Comparison of ENCODE assay signal across 32 cellular contexts in genomic region chr12:27936196-27936595, GRCh38. TPM values are rescaled to one million over a fixed set of nuclear protein-coding genes. Genes with fewer than 3 reads are reported as not detected.
DNase-seq lines count a peak whose midpoint lies in the region; ATAC-seq, FAIRE-seq and TF ChIP-seq lines count a peak whose summit lies in the region.
"Had no signal": no experiment of that assay in that cellular context is flagged by ENCODE, and none has a peak within 500 bp of the region (broad histone marks: within the 10 kb centered on the region; RNA-seq: fewer than 3 reads in every experiment).

No MANE protein-coding gene starts in this region.

- H4K5ac ChIP-seq in IMR-90 (ENCODE audit: low read depth, low read length) = no peak overlapping the region

- H3K23ac ChIP-seq in IMR-90 (ENCODE audit: low read depth, low read length) = no peak overlapping the region

- H3K36me3 Mint-ChIP-seq in activated CD4-positive, alpha-beta T cell treated with anti-CD3 and anti-CD28 coated beads, Interleukin-2, amount 10 ng/mL, durations not matched to agents 7 days and 5 days (ENCODE audit: low read depth) = no peaks in the 10 kb centered on the region
- H3K36me3 Mint-ChIP-seq in activated CD4-positive, alpha-beta memory T cell treated with anti-CD3 and anti-CD28 coated beads for 36 hours = no peaks in the 10 kb centered on the region
- H3K36me3 Mint-ChIP-seq: IgD-negative memory B cell; immature natural killer cell; naive thymus-derived CD4-positive, alpha-beta T cell had no signal

- H3K4me1 ChIP-seq in IMR-90 (ENCODE audit: control insufficient read depth, insufficient read depth, low read length) = no peaks in the 10 kb centered on the region
- no peaks in the 10 kb centered on the region for H3K4me1 ChIP-seq in keratinocyte (ENCODE audit: control insufficient read depth, extremely low read depth, insufficient read depth, low read length)
- H3K4me1 ChIP-seq: body of pancreas, left lung, stomach, thyroid gland had no signal

- no peaks in the 10 kb centered on the region for H3K79me1 ChIP-seq in IMR-90 (ENCODE audit: low read depth in 1 of 2, low read length in 2 of 2)

- CTCF ChIA-PET in IMR-90 (lab: Yijun Ruan, JAX) = interaction anchor here (1.7 kb wide), 1 partner anchor 115 kb away, joined by 5 read pairs; no protein-coding TSS in a partner anchor
- CTCF ChIA-PET in activated CD4-positive, alpha-beta T cell treated with anti-CD3 and anti-CD28 coated beads, Interleukin-2, amount 10 ng/mL, durations not matched to agents 7 days and 5 days (lab: Charles Lee) = interaction anchor here (0.6 kb wide), 1 partner anchor 1988 kb away, joined by 3 read pairs; no protein-coding TSS in a partner anchor
- CTCF ChIA-PET in activated CD4-positive, alpha-beta memory T cell treated with anti-CD3 and anti-CD28 coated beads for 36 hours (lab: Charles Lee) = interaction anchor here (0.7 to 2.1 kb wide), 2 partner anchors 15 to 203 kb away, joined by 3 to 11 read pairs; no protein-coding TSS in a partner anchor

- H4K8ac ChIP-seq in IMR-90 (ENCODE audit: low read depth in 2 of 2, low read length in 2 of 2) = no peak overlapping the region

- no peak overlapping the region for H3K4me3 Mint-ChIP-seq in activated CD4-positive, alpha-beta T cell treated with anti-CD3 and anti-CD28 coated beads, Interleukin-2, amount 10 ng/mL, durations not matched to agents 7 days and 5 days
- H3K4me3 Mint-ChIP-seq in activated CD4-positive, alpha-beta memory T cell treated with anti-CD3 and anti-CD28 coated beads for 36 hours = no peak overlapping the region
- H3K4me3 Mint-ChIP-seq: activated CD8-positive, alpha-beta T cell treated with anti-CD3 and anti-CD28 coated beads, Interleukin-2, amount 10 ng/mL, durations not matched to agents 7 days and 5 days; CD4-positive, alpha-beta T cell; IgD-negative memory B cell; immature natural killer cell; naive thymus-derived CD4-positive, alpha-beta T cell; T-helper 17 cell had no signal

- no peaks in the 10 kb centered on the region for H3K9me3 Mint-ChIP-seq in activated CD4-positive, alpha-beta T cell treated with anti-CD3 and anti-CD28 coated beads, Interleukin-2, amount 10 ng/mL, durations not matched to agents 7 days and 5 days
- no peaks in the 10 kb centered on the region for H3K9me3 Mint-ChIP-seq in activated CD4-positive, alpha-beta memory T cell treated with anti-CD3 and anti-CD28 coated beads for 36 hours
- H3K9me3 Mint-ChIP-seq: CD4-positive, alpha-beta T cell; IgD-negative memory B cell had no signal

- no peak overlapping the region for H3K14ac ChIP-seq in IMR-90 (replicated peaks; ENCODE audit: low read depth, low read length)

- no TSS peak for BruUV-seq in IMR-90 (replicated peaks; lab: Mats Ljungman, UMichigan)

- H3K9ac ChIP-seq in IMR-90 (ENCODE audit: low read depth, low read length) (no peak overlapping the region), keratinocyte (ENCODE audit: control insufficient read depth, extremely low read depth, insufficient read depth, low read length) (no peak overlapping the region)

- FAIRE-seq in bronchial epithelial cell (lab: Jason Lieb, UNC) (no peak), keratinocyte (lab: Jason Lieb, UNC) (peak; percentile 70)
- FAIRE-seq: colon, GM12892 had no signal

- H3K4ac ChIP-seq in IMR-90 (ENCODE audit: low read depth, low read length) = no peak overlapping the region

- H3K56ac ChIP-seq in IMR-90 (ENCODE audit: extremely low read depth, insufficient read depth, low read length) = no peak overlapping the region

- TF ChIP-seq CTCF in AG09309 (IDR thresholded peaks at IDR 0.05; ENCODE audit: control insufficient read depth, insufficient read depth, low read depth, low read length, missing control alignments) (peak; percentile 8), IMR-90 (conservative IDR thresholded peaks at IDR 0.05; ENCODE audit: low read depth, low read length) (no peak), bronchial epithelial cell (IDR thresholded peaks at IDR 0.05; ENCODE audit: insufficient read depth, low read length, severe bottlenecking) (no peak), keratinocyte (optimal IDR thresholded peaks at IDR 0.05 in 1 of 3, IDR thresholded peaks at IDR 0.05 in 1 of 3, conservative IDR thresholded peaks at IDR 0.05 in 1 of 3; ENCODE audit: extremely low read depth in 1 of 3, insufficient read depth in 2 of 3, low read length in 3 of 3) (no peak)

- H2AFZ ChIP-seq in IMR-90 (replicated peaks; ENCODE audit: low read length, poor library complexity) (no peak overlapping the region), keratinocyte (ENCODE audit: control insufficient read depth, low read length) (no peak overlapping the region)

- no peak overlapping the region for H2BK120ac ChIP-seq in IMR-90 (ENCODE audit: low read depth, low read length)

- POLR2A ChIA-PET in IMR-90 (lab: Charles Lee; ENCODE audit: unreplicated experiment) = no interaction called here
- POLR2A ChIA-PET in activated CD4-positive, alpha-beta T cell treated with anti-CD3 and anti-CD28 coated beads, Interleukin-2, amount 10 ng/mL, durations not matched to agents 7 days and 5 days (lab: Charles Lee) = no interaction called here
- POLR2A ChIA-PET in activated CD4-positive, alpha-beta memory T cell treated with anti-CD3 and anti-CD28 coated beads for 36 hours (lab: Charles Lee) = no interaction called here

- H3K36me3 ChIP-seq in IMR-90 (ENCODE audit: control insufficient read depth, insufficient read depth, low read length) (no peaks in the 10 kb centered on the region), bronchial epithelial cell (ENCODE audit: control insufficient read depth, insufficient read depth, low read length) (no peaks in the 10 kb centered on the region), keratinocyte (ENCODE audit: control insufficient read depth in 2 of 2, extremely low read depth in 1 of 2, insufficient read depth in 2 of 2, low read length in 2 of 2) (no peaks in the 10 kb centered on the region)
- H3K36me3 ChIP-seq: left lung, stomach, thyroid gland had no signal

- in situ Hi-C loops in IMR-90 (cut with MboI; ENCODE audit: low sequenced_read_pairs) = no loop called here

- dilution Hi-C loops in IMR-90 (cut with HindIII; ENCODE audit: low sequenced_read_pairs, unreplicated experiment) (no loop called here), keratinocyte (cut with MboI; ENCODE audit: extremely low pct_ligation_motif_present, low sequenced_read_pairs) (no loop called here)

- TF ChIP-seq POLR2A in IMR-90 (IDR thresholded peaks at IDR 0.05; ENCODE audit: low read depth, low read length) = no peak

- H3K18ac ChIP-seq in IMR-90 (ENCODE audit: low read depth, low read length) = no peak overlapping the region; the same call in 1 of the 2 replicates

- H3K27me3 Mint-ChIP-seq in activated CD4-positive, alpha-beta T cell treated with anti-CD3 and anti-CD28 coated beads, Interleukin-2, amount 10 ng/mL, durations not matched to agents 7 days and 5 days = peaks cover 10% of the 10 kb centered on the region
- H3K27me3 Mint-ChIP-seq in activated CD4-positive, alpha-beta memory T cell treated with anti-CD3 and anti-CD28 coated beads for 36 hours = peaks cover 1% of the 10 kb centered on the region
- H3K27me3 Mint-ChIP-seq: IgD-negative memory B cell had no signal

- H3K9me1 ChIP-seq in IMR-90 (ENCODE audit: insufficient read depth, low read length) (no peaks in the 10 kb centered on the region), keratinocyte (ENCODE audit: control insufficient read depth, extremely low read depth, insufficient read depth, low read length) (no peaks in the 10 kb centered on the region)

- H4K20me1 ChIP-seq in IMR-90 (ENCODE audit: insufficient read depth, low read length) (no peaks in the 10 kb centered on the region), keratinocyte (ENCODE audit: control insufficient read depth, extremely low read depth, insufficient read depth, low read length) (no peaks in the 10 kb centered on the region)

- no peak overlapping the region for H2BK5ac ChIP-seq in IMR-90 (ENCODE audit: low read depth, low read length, poor library complexity, severe bottlenecking)

- H2BK20ac ChIP-seq in IMR-90 (ENCODE audit: low read depth, low read length) = no peak overlapping the region

- no peaks in the 10 kb centered on the region for H3K4me1 Mint-ChIP-seq in activated CD4-positive, alpha-beta T cell treated with anti-CD3 and anti-CD28 coated beads, Interleukin-2, amount 10 ng/mL, durations not matched to agents 7 days and 5 days
- H3K4me1 Mint-ChIP-seq in activated CD4-positive, alpha-beta memory T cell treated with anti-CD3 and anti-CD28 coated beads for 36 hours (ENCODE audit: low read depth) = peaks cover 3% of the 10 kb centered on the region
- H3K4me1 Mint-ChIP-seq: immature natural killer cell had no signal

- H3K27ac ChIP-seq in IMR-90 (ENCODE audit: insufficient read depth, low read length) (no peak overlapping the region), keratinocyte (ENCODE audit: control insufficient read depth, insufficient read depth, low read length) (no peak overlapping the region)
- H3K27ac ChIP-seq: body of pancreas, epithelial cell of prostate, left lung, SK-N-MC, skin epidermis, stomach, thyroid gland had no signal

- H3K9me3 ChIP-seq in IMR-90 (ENCODE audit: control insufficient read depth, insufficient read depth, low read length) (no peaks in the 10 kb centered on the region), keratinocyte (ENCODE audit: control insufficient read depth, low read depth, low read length) (no peaks in the 10 kb centered on the region)
- H3K9me3 ChIP-seq: body of pancreas, left lung, stomach, thyroid gland had no signal

- no peak for TF ChIP-seq RAD21 in IMR-90 (IDR thresholded peaks at IDR 0.05; ENCODE audit: low read length)

- H3K27ac Mint-ChIP-seq in activated CD4-positive, alpha-beta T cell treated with anti-CD3 and anti-CD28 coated beads, Interleukin-2, amount 10 ng/mL, durations not matched to agents 7 days and 5 days = no peak overlapping the region
- H3K27ac Mint-ChIP-seq in activated CD4-positive, alpha-beta memory T cell treated with anti-CD3 and anti-CD28 coated beads for 36 hours = no peak overlapping the region
- H3K27ac Mint-ChIP-seq: activated CD8-positive, alpha-beta T cell treated with anti-CD3 and anti-CD28 coated beads, Interleukin-2, amount 10 ng/mL, durations not matched to agents 7 days and 5 days; CD4-positive, alpha-beta T cell; IgD-negative memory B cell; immature natural killer cell; naive thymus-derived CD4-positive, alpha-beta T cell; T-helper 17 cell had no signal

- no peak overlapping the region for H4K91ac ChIP-seq in IMR-90 (ENCODE audit: insufficient read depth, low read depth, low read length)

- no CpG with 5 or more reads among the region's 3 CpGs for WGBS in IMR-90 (ENCODE audit: extremely low coverage in 2 of 2, insufficient read length in 1 of 2), 2 experiments

- H3K4me2 ChIP-seq in IMR-90 (ENCODE audit: low read depth, low read length) (no peak overlapping the region), keratinocyte (ENCODE audit: control insufficient read depth, extremely low read depth, insufficient read depth, low read depth, low read length) (no peak overlapping the region)

- ATAC-seq in IMR-90 (ENCODE audit: low read depth) = no peak
- ATAC-seq: activated CD8-positive, alpha-beta T cell treated with anti-CD3 and anti-CD28 coated beads, Interleukin-2, amount 10 ng/mL, durations not matched to agents 7 days and 5 days; body of pancreas; left lung; naive thymus-derived CD4-positive, alpha-beta T cell; T-helper 17 cell had no signal

- intact Hi-C loops in IMR-90 (cut with micrococcal nuclease) = no loop called here
- intact Hi-C loops in activated CD4-positive, alpha-beta memory T cell treated with anti-CD3 and anti-CD28 coated beads for 36 hours (cut with micrococcal nuclease) = no loop called here

- no peak overlapping the region for H2AK9ac ChIP-seq in IMR-90 (replicated peaks; ENCODE audit: low read depth, low read length, poor library complexity)

- H3K4me3 ChIP-seq in AG09309 (ENCODE audit: control insufficient read depth, low read depth, low read length) (no peak overlapping the region), IMR-90 (ENCODE audit: insufficient read depth, low read depth, low read length) (no peak overlapping the region), bronchial epithelial cell (ENCODE audit: low read depth, low read length) (no peak overlapping the region), keratinocyte (ENCODE audit: control insufficient read depth in 2 of 3, extremely low read depth in 1 of 3, insufficient read depth in 2 of 3, low read depth in 1 of 3, low read length in 3 of 3) (no peak overlapping the region)
- H3K4me3 ChIP-seq: body of pancreas, left lung, SK-N-MC, skin epidermis, stomach, thyroid gland had no signal

- H3K27me3 ChIP-seq in IMR-90 (ENCODE audit: control insufficient read depth, insufficient read depth, low read length) = no peaks in the 10 kb centered on the region
- no peaks in the 10 kb centered on the region for H3K27me3 ChIP-seq in bronchial epithelial cell (ENCODE audit: control insufficient read depth, insufficient read depth, low read length)
- H3K27me3 ChIP-seq in keratinocyte (ENCODE audit: control insufficient read depth, extremely low read depth, insufficient read depth, low read length) = no peaks in the 10 kb centered on the region
- H3K27me3 ChIP-seq: body of pancreas, left lung, stomach, thyroid gland had no signal

- no peaks in the 10 kb centered on the region for H3K79me2 ChIP-seq in keratinocyte (ENCODE audit: control insufficient read depth, insufficient read depth, low read length)

- no peak for DNase-seq in AG09309 (ENCODE audit: low read depth)
- peak; percentile 54 for DNase-seq in IMR-90
- DNase-seq in bronchial epithelial cell (ENCODE audit: low read depth) = peak; percentile 27
- DNase-seq in keratinocyte (ENCODE audit: low read depth, low spot score) = no peak
- DNase-seq in activated CD4-positive, alpha-beta T cell treated with anti-CD3 and anti-CD28 coated beads, Interleukin-2, amount 10 ng/mL, durations not matched to agents 7 days and 5 days = no peak
- DNase-seq in NCI-H2029 treated with DMSO at 0.1 percent for 48 hours (lab: John Stamatoyannopoulos, UW) = no peak
- no peak for DNase-seq in activated CD4-positive, alpha-beta memory T cell treated with anti-CD3 and anti-CD28 coated beads for 36 hours
- no peak for DNase-seq in stimulated activated CD4-positive, alpha-beta T cell treated with anti-CD3 and anti-CD28 coated beads, Interleukin-2, amount 100 ng/mL, for 24 hours
- DNase-seq: activated CD4-positive, CD25-positive, alpha-beta regulatory T cell treated with anti-CD3 and anti-CD28 coated beads, Interleukin-2, amount 50 U/mL, for 72 hours; activated CD8-positive, alpha-beta T cell treated with anti-CD3 and anti-CD28 coated beads, Interleukin-2, amount 10 ng/mL, durations not matched to agents 7 days and 5 days; activated effector memory CD4-positive, alpha-beta T cell treated with anti-CD3 and anti-CD28 coated beads, Interleukin-2, amount 50 U/mL, for 16 hours; AML-193; body of pancreas; CD4-positive, alpha-beta T cell; effector CD4-positive, alpha-beta T cell; hippocampal formation; immature natural killer cell; left lung; midbrain; naive thymus-derived CD4-positive, alpha-beta T cell; NCI-H1417 treated with DMSO at 0.1 percent for 48 hours; NCI-H82; stomach; T-helper 17 cell; thyroid gland had no signal

- H2BK15ac ChIP-seq in IMR-90 (ENCODE audit: low read depth, low read length) = no peak overlapping the region

- H2AK5ac ChIP-seq in IMR-90 (ENCODE audit: low read depth, low read length) = no peak overlapping the region

RNA-seq across cellular contexts. Expression of gene PTHLH, which starts 36.3 kb away (rescaled TPM):
- 0.36 and 0.83 TPM in 2 replicates for total RNA-seq in IMR-90 (2012; rRNA removed)
- 1.3 and 1.6 TPM in 2 replicates for polyA plus RNA-seq in IMR-90 (2012; rRNA removed)
- polyA plus RNA-seq in IMR-90 (2012; cell fraction: cytosol; rRNA removed) = 1.0 and 2.0 TPM in 2 replicates
- polyA plus RNA-seq in IMR-90 (2012; cell fraction: nucleus; rRNA removed; ENCODE audit: low replicate concordance) = 1.7 and 3.0 TPM in 2 replicates
- total RNA-seq in bronchial epithelial cell = 47.4 and 82.1 TPM in 2 replicates
- 775 to 851 TPM (median 827 TPM) in 3 replicates for polyA plus RNA-seq in keratinocyte
- 37.3 TPM for polyA plus RNA-seq in keratinocyte (2011; ENCODE audit: low read depth)
- polyA plus RNA-seq in keratinocyte (2011; cell fraction: cytosol; rRNA removed) = 464 and 505 TPM in 2 replicates
- 2,708 and 2,894 TPM in 2 replicates for polyA plus RNA-seq in keratinocyte (2011; cell fraction: nucleus; rRNA removed)
- 51.1 and 594 TPM in 2 replicates for polyA plus RNA-seq in keratinocyte (2012; ENCODE audit: low replicate concordance)
- 141 to 259 TPM (median 248 TPM) in 3 replicates for polyA minus RNA-seq in keratinocyte
- polyA minus RNA-seq in keratinocyte (2011; cell fraction: cytosol; rRNA and poly(A)+ RNA removed) = 312 TPM
- polyA minus RNA-seq in keratinocyte (2011; cell fraction: nucleus; rRNA and poly(A)+ RNA removed) = 652 and 892 TPM in 2 replicates
- not detected for total RNA-seq in activated CD4-positive, alpha-beta T cell treated with anti-CD3 and anti-CD28 coated beads, Interleukin-2, amount 10 ng/mL, durations not matched to agents 7 days and 5 days
- total RNA-seq in activated CD4-positive, alpha-beta memory T cell treated with anti-CD3 and anti-CD28 coated beads for 36 hours = under 1 TPM in 1 of 2 experiments, not detected in 1; 0.12 TPM
- total RNA-seq: activated CD8-positive, alpha-beta T cell treated with anti-CD3 and anti-CD28 coated beads, Interleukin-2, amount 10 ng/mL, durations not matched to agents 7 days and 5 days; CD4-positive, alpha-beta T cell; frontal cortex; naive thymus-derived CD4-positive, alpha-beta T cell; T-helper 17 cell had no signal
- polyA plus RNA-seq: IgD-negative memory B cell; immature natural killer cell; naive thymus-derived CD4-positive, alpha-beta T cell had no signal

Comparison
In these comparisons a context has a peak if more than half of its experiments do, and no peak if none do; other contexts are left out.
1. DNase-seq: peak in IMR-90 (single experiment) and bronchial epithelial cell (single experiment); none in AG09309 (single experiment), keratinocyte (single experiment), activated CD4-positive, alpha-beta T cell treated with anti-CD3 and anti-CD28 coated beads, Interleukin-2, amount 10 ng/mL, durations not matched to agents 7 days and 5 days (single experiment), NCI-H2029 treated with DMSO at 0.1 percent for 48 hours (single experiment), activated CD4-positive, alpha-beta memory T cell treated with anti-CD3 and anti-CD28 coated beads for 36 hours (single experiment) and stimulated activated CD4-positive, alpha-beta T cell treated with anti-CD3 and anti-CD28 coated beads, Interleukin-2, amount 100 ng/mL, for 24 hours (0 of 2).
2. RNA of gene PTHLH, which starts 36.3 kb away (total RNA-seq): 47.4 to 82.1 TPM in bronchial epithelial cell; 0.36 to 0.83 TPM in IMR-90, 0.12 TPM in activated CD4-positive, alpha-beta memory T cell treated with anti-CD3 and anti-CD28 coated beads for 36 hours and not detected in activated CD4-positive, alpha-beta T cell treated with anti-CD3 and anti-CD28 coated beads, Interleukin-2, amount 10 ng/mL, durations not matched to agents 7 days and 5 days; every median in the first group is over 10 times any median in the second.